12 cellular contexts compared by ENCODE assay signal in the genomic region with DNA sequence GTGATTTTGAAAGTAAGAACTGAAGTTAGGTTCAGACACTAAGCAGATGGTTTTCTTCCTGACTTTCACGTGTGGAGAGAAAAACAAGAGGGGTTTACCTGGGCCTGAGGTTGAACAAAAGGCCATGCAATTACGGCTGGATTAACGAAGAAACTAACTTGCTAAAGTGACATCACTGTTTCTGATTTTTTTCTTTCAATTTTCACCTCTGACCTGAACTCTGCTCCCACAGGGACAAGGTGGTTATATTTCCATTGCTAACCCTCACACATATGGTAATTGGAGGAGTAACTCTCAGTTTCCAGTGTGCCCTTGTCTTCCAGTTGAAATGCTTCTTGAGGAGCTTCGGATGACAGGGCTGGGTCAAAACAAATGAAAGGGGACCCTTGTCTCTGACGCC. TPM values are rescaled to one million over a fixed set of nuclear protein-coding genes. Genes with fewer than 3 reads are reported as not detected.
DNase-seq lines count a peak whose midpoint lies in the region; ATAC-seq and TF ChIP-seq lines count a peak whose summit lies in the region.
"Had no signal": no experiment of that assay in that cellular context is flagged by ENCODE, and none has a peak within 500 bp of the region (broad histone marks: within the 10 kb centered on the region; RNA-seq: fewer than 3 reads in every experiment).

No MANE protein-coding gene starts in this region.

- H3K9me3 ChIP-seq in lower lobe of right lung: no peaks in the 10 kb centered on the region
- H3K9me3 ChIP-seq in thyroid gland: no peaks in the 10 kb centered on the region

- H3K9me3 Mint-ChIP-seq in activated naive CD4-positive, alpha-beta T cell treated with anti-CD3 and anti-CD28 coated beads, Interleukin-2, amount 10 ng/mL, durations not matched to agents 7 days and 5 days: no peaks in the 10 kb centered on the region
- no peaks in the 10 kb centered on the region for H3K9me3 Mint-ChIP-seq in activated T-helper 2 cell treated with anti-CD3 and anti-CD28 coated beads, Interferon-gamma antibody, Interleukin-2, Interleukin-4, amounts not matched to agents 10 μg/mL and 5 μg/mL and 100 μg/mL, durations not matched to agents 14 hours and 24 hours and 36 hours

- peak overlapping the region; percentile 20 for H3K4me3 Mint-ChIP-seq in activated naive CD4-positive, alpha-beta T cell treated with anti-CD3 and anti-CD28 coated beads, Interleukin-2, amount 10 ng/mL, durations not matched to agents 7 days and 5 days
- H3K4me3 Mint-ChIP-seq in activated T-helper 2 cell treated with anti-CD3 and anti-CD28 coated beads, Interferon-gamma antibody, Interleukin-2, Interleukin-4, amounts not matched to agents 10 μg/mL and 5 μg/mL and 100 μg/mL, durations not matched to agents 14 hours and 24 hours and 36 hours (ENCODE audit: low read depth): peak overlapping the region; percentile 11

- H3K4me1 ChIP-seq in lower lobe of right lung: peaks cover 59% of the 10 kb centered on the region
- H3K4me1 ChIP-seq in thyroid gland: peaks cover 3 to 56% of the 10 kb centered on the region in 2 donors

- no peaks in the 10 kb centered on the region for H3K36me3 ChIP-seq in lower lobe of right lung
- H3K36me3 ChIP-seq in thyroid gland: no peaks in the 10 kb centered on the region

- H3K27ac Mint-ChIP-seq in activated naive CD4-positive, alpha-beta T cell treated with anti-CD3 and anti-CD28 coated beads, Interleukin-2, amount 10 ng/mL, durations not matched to agents 7 days and 5 days: peak overlapping the region; percentile 89
- H3K27ac Mint-ChIP-seq in activated T-helper 2 cell treated with anti-CD3 and anti-CD28 coated beads, Interferon-gamma antibody, Interleukin-2, Interleukin-4, amounts not matched to agents 10 μg/mL and 5 μg/mL and 100 μg/mL, durations not matched to agents 14 hours and 24 hours and 36 hours: peak overlapping the region; percentile 92

- TF ChIP-seq CTCF in lower lobe of right lung (IDR thresholded peaks at IDR 0.05) (no peak), thyroid gland (IDR thresholded peaks at IDR 0.05) (no peak)

- intact Hi-C loops in activated T-helper 2 cell treated with anti-CD3 and anti-CD28 coated beads, Interferon-gamma antibody, Interleukin-2, Interleukin-4, amounts not matched to agents 10 μg/mL and 5 μg/mL and 100 μg/mL, durations not matched to agents 14 hours and 24 hours and 36 hours (cut with micrococcal nuclease): no loop called here
- intact Hi-C loops in lower lobe of right lung (cut with DNase I): no loop called here
- intact Hi-C loops in thyroid gland (cut with DNase I): loop anchor here (10.0 kb wide), 1 partner anchor 111 kb away; no protein-coding TSS in a partner anchor

- H3K4me1 Mint-ChIP-seq in activated naive CD4-positive, alpha-beta T cell treated with anti-CD3 and anti-CD28 coated beads, Interleukin-2, amount 10 ng/mL, durations not matched to agents 7 days and 5 days: peaks cover 77% of the 10 kb centered on the region
- peaks cover 62% of the 10 kb centered on the region for H3K4me1 Mint-ChIP-seq in activated T-helper 2 cell treated with anti-CD3 and anti-CD28 coated beads, Interferon-gamma antibody, Interleukin-2, Interleukin-4, amounts not matched to agents 10 μg/mL and 5 μg/mL and 100 μg/mL, durations not matched to agents 14 hours and 24 hours and 36 hours (ENCODE audit: low read depth)

- H3K27me3 Mint-ChIP-seq in activated naive CD4-positive, alpha-beta T cell treated with anti-CD3 and anti-CD28 coated beads, Interleukin-2, amount 10 ng/mL, durations not matched to agents 7 days and 5 days: no peaks in the 10 kb centered on the region
- H3K27me3 Mint-ChIP-seq in activated T-helper 2 cell treated with anti-CD3 and anti-CD28 coated beads, Interferon-gamma antibody, Interleukin-2, Interleukin-4, amounts not matched to agents 10 μg/mL and 5 μg/mL and 100 μg/mL, durations not matched to agents 14 hours and 24 hours and 36 hours (ENCODE audit: low read depth): no peaks in the 10 kb centered on the region

- H3K4me3 ChIP-seq in lower lobe of right lung (no peak overlapping the region), thyroid gland (replicated peaks in 1 of 3) (no peak overlapping the region)

- no peak for DNase-seq in activated naive CD4-positive, alpha-beta T cell treated with anti-CD3 and anti-CD28 coated beads, Interleukin-2, amount 10 ng/mL, durations not matched to agents 7 days and 5 days
- no peak for DNase-seq in activated naive CD4-positive, alpha-beta T cell (lab: John Stamatoyannopoulos, UW)
- no peak for DNase-seq in activated T-helper 2 cell treated with anti-CD3 and anti-CD28 coated beads, Interferon-gamma antibody, Interleukin-2, Interleukin-4, amounts not matched to agents 10 μg/mL and 5 μg/mL and 100 μg/mL, durations not matched to agents 14 hours and 24 hours and 36 hours (ENCODE audit: low spot score)
- no peak for DNase-seq in lower lobe of right lung
- no peak for DNase-seq in thyroid gland
- no peak for DNase-seq in SIG-M5 (lab: John Stamatoyannopoulos, UW)
- DNase-seq: activated effector memory CD4-positive, alpha-beta T cell treated with Interleukin-2 at 50 U/mL for 16 hours; mesendoderm; NCI-H2171 treated with DMSO at 0.1 percent for 48 hours; stimulated activated CD4-positive, alpha-beta T cell treated with anti-CD3 and anti-CD28 coated beads, Interleukin-2, amount 100 ng/mL, for 24 hours had no signal

- ATAC-seq in lower lobe of right lung: no peak
- ATAC-seq in HG02610 (IDR thresholded peaks at IDR 0.05; ENCODE audit: unreplicated experiment): no peak
- no peak for ATAC-seq in HG03457 (IDR thresholded peaks at IDR 0.05; ENCODE audit: unreplicated experiment)

- peaks cover 64% of the 10 kb centered on the region for H3K36me3 Mint-ChIP-seq in activated naive CD4-positive, alpha-beta T cell treated with anti-CD3 and anti-CD28 coated beads, Interleukin-2, amount 10 ng/mL, durations not matched to agents 7 days and 5 days
- H3K36me3 Mint-ChIP-seq in activated T-helper 2 cell treated with anti-CD3 and anti-CD28 coated beads, Interferon-gamma antibody, Interleukin-2, Interleukin-4, amounts not matched to agents 10 μg/mL and 5 μg/mL and 100 μg/mL, durations not matched to agents 14 hours and 24 hours and 36 hours (ENCODE audit: low read depth): peaks cover 63% of the 10 kb centered on the region

- TF ChIP-seq POLR2A in thyroid gland (IDR thresholded peaks at IDR 0.05): no peak

- WGBS in thyroid gland, 2 donors: 42 to 47% methylated on average over 5 of the region's 5 CpGs

- H3K27me3 ChIP-seq in lower lobe of right lung (ENCODE audit: low read depth): no peaks in the 10 kb centered on the region
- H3K27me3 ChIP-seq in thyroid gland: no peaks in the 10 kb centered on the region

- CTCF ChIA-PET in activated naive CD4-positive, alpha-beta T cell treated with anti-CD3 and anti-CD28 coated beads, Interleukin-2, amount 10 ng/mL, durations not matched to agents 7 days and 5 days (lab: Charles Lee): interaction anchor here (1.4 to 2.4 kb wide), 2 partner anchors 27 to 111 kb away, joined by 3 to 8 read pairs; no protein-coding TSS in a partner anchor

- peak overlapping the region; percentile 68 for H3K27ac ChIP-seq in lower lobe of right lung
- peak overlapping the region; percentile 51 to 73 (median 71) for H3K27ac ChIP-seq in thyroid gland

RNA-seq across cellular contexts. Expression of a gene that starts 38.0 kb away (rescaled TPM):
- total RNA-seq in activated T-helper 2 cell treated with anti-CD3 and anti-CD28 coated beads, Interferon-gamma antibody, Interleukin-2, Interleukin-4, amounts not matched to agents 10 μg/mL and 5 μg/mL and 100 μg/mL, durations not matched to agents 14 hours and 24 hours and 36 hours: 473 and 476 TPM in 2 replicates
- total RNA-seq in lower lobe of right lung (419 TPM), thyroid gland (100 to 1,000 TPM; 204 to 318 (median 259) TPM)
